8 cellular contexts compared by ENCODE assay signal in the genomic region with DNA sequence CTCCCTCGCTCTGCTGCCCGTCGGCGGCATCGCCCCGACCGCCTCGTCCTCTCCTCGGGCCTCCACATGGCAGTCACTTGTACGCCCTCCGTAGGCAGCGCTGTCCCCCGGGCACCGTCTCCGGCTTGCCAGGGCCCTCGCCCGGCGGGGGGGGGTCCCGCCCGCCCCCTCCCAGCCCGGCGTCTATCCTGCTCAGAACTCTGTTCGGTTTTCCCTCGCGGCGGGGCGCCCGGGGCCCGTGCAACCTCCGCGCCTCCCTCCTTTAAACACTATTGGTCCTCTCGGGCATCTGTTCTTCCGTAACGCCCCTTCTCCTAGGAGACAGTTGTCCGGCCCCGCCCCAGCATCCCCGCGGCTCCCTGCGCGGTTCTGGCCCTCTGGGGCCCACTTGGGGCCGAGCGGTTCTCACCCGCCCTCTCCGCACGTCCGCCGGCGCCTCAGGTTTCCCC. TPM values are rescaled to one million over a fixed set of nuclear protein-coding genes. Genes with fewer than 3 reads are reported as not detected.
A peak's percentile ranks its signal among the peaks of the same experiment; 100 is the strongest.
DNase-seq lines count a peak whose midpoint lies in the region; ATAC-seq and TF ChIP-seq lines count a peak whose summit lies in the region.

No MANE protein-coding gene starts in this region.

- CTCF ChIA-PET in T-cell (lab: Charles Lee): no interaction called here

- H3K27ac ChIP-seq in adrenal gland (peak overlapping the region in 4 of 5 donors; percentile 64 to 80 (median 74)), uterus (peak overlapping the region; percentile 36 to 86)

- peaks cover 0 to 20% of the 10 kb centered on the region in 2 donors for H3K36me3 ChIP-seq in adrenal gland (replicated peaks in 1 of 2)
- no peaks in the 10 kb centered on the region for H3K36me3 ChIP-seq in uterus

- no peaks in the 10 kb centered on the region for H3K4me1 ChIP-seq in adrenal gland (replicated peaks in 1 of 2)
- no peaks in the 10 kb centered on the region for H3K4me1 ChIP-seq in uterus

- ATAC-seq in HG02588 (IDR thresholded peaks at IDR 0.05; ENCODE audit: unreplicated experiment) (peak; percentile 51), T-cell (replicated peaks in 1 of 4) (peak; percentile 54 to 63 (median 57)), left ventricle myocardium superior (peak; percentile 78)

- TF ChIP-seq POLR2A in adrenal gland (IDR thresholded peaks at IDR 0.05) (no peak), uterus (IDR thresholded peaks at IDR 0.05) (no peak)

- TF ChIP-seq CTCF in adrenal gland (IDR thresholded peaks at IDR 0.05) (no peak), uterus (IDR thresholded peaks at IDR 0.05) (no peak)

- H3K4me3 Mint-ChIP-seq in T-cell: peak overlapping the region; percentile 82 to 88 (median 87)

- POLR2A ChIA-PET in T-cell (lab: Charles Lee): interaction anchor here in 1 of 2 donors (1.0 kb wide), 1 partner anchor 49 kb away, joined by 3 read pairs; no protein-coding TSS in a partner anchor

- peak overlapping the region; percentile 84 for H3K4me3 ChIP-seq in GM08714 (ENCODE audit: low read length)
- H3K4me3 ChIP-seq in adrenal gland: peak overlapping the region in 3 of 4 donors; percentile 50 to 83 (median 59)
- peak overlapping the region; percentile 76 to 78 for H3K4me3 ChIP-seq in uterus

- H3K9me3 ChIP-seq in adrenal gland (replicated peaks in 1 of 3) (no peaks in the 10 kb centered on the region), uterus (no peaks in the 10 kb centered on the region)

- intact Hi-C loops in adrenal gland (cut with DNase I) (no loop called here), left ventricle myocardium superior (cut with micrococcal nuclease) (no loop called here), uterus (cut with DNase I; ENCODE audit: low total_unique reads) (no loop called here)

- H3K36me3 Mint-ChIP-seq in T-cell: peaks cover 18% of the 10 kb centered on the region

- 0 to 1% (median 0%) methylated on average over 1 to 48 of the region's 48 CpGs for WGBS in adrenal gland, 4 donors

- H3K9me3 Mint-ChIP-seq in T-cell: no peaks in the 10 kb centered on the region

- peak overlapping the region; percentile 83 to 87 for H3K27ac Mint-ChIP-seq in T-cell

- peaks cover 16 to 21% (median 21%) of the 10 kb centered on the region in 3 donors for H3K4me1 Mint-ChIP-seq in T-cell

- no peaks in the 10 kb centered on the region for H3K27me3 ChIP-seq in adrenal gland
- H3K27me3 ChIP-seq in uterus: no peaks in the 10 kb centered on the region

- H3K27me3 Mint-ChIP-seq in T-cell: no peaks in the 10 kb centered on the region

- DNase-seq in NCI-H1092 (lab: John Stamatoyannopoulos, UW) (peak; percentile 66), T-cell (peak; percentile 18 to 65 (median 46)), adrenal gland (peak; percentile 64 to 86 (median 72)), left ventricle myocardium superior (peak; percentile 77), pulmonary artery endothelial cell (ENCODE audit: low read depth, low spot score) (peak; percentile 19), uterus (peak; percentile 57 to 73)

RNA-seq across cellular contexts. Expression of a gene that starts 0.8 kb away (rescaled TPM):
- 10 to 100 TPM; 26.0 to 35.7 (median 33.1) TPM for total RNA-seq in T-cell
- 10 to 100 TPM; 10.2 to 18.3 (median 14.0) TPM for total RNA-seq in adrenal gland
- polyA plus RNA-seq in adrenal gland: 10 to 100 TPM; 16.6 to 21.6 (median 19.6) TPM
- total RNA-seq in left ventricle myocardium superior: 15.3 TPM
- 32.8 and 56.2 TPM in 2 replicates for total RNA-seq in pulmonary artery endothelial cell
- 10 to 100 TPM; 14.4 to 37.3 (median 25.9) TPM for total RNA-seq in uterus

RNA-seq across cellular contexts. Expression of a gene that starts 36.0 kb away (rescaled TPM):
- 1 to 10 TPM in 4 of 5 donors, under 1 TPM in 1; 0.30 to 1.9 (median 1.3) TPM for total RNA-seq in T-cell
- 10 to 100 TPM; 14.4 to 43.5 (median 18.0) TPM for total RNA-seq in adrenal gland
- 10 to 100 TPM in 2 of 3 donors, 1 to 10 TPM in 1; 5.1 to 34.2 (median 16.2) TPM for polyA plus RNA-seq in adrenal gland
- 7.0 TPM for total RNA-seq in left ventricle myocardium superior
- 24.1 and 24.6 TPM in 2 replicates for total RNA-seq in pulmonary artery endothelial cell
- 10 to 100 TPM; 25.1 to 70.7 (median 39.8) TPM for total RNA-seq in uterus

RNA-seq across cellular contexts. Expression of a gene that starts 47.9 kb away (rescaled TPM):
- total RNA-seq in T-cell (10 to 100 TPM; 15.5 to 30.5 (median 29.1) TPM), adrenal gland (10 to 100 TPM; 23.6 to 81.9 (median 29.6) TPM), left ventricle myocardium superior (20.6 TPM), pulmonary artery endothelial cell (16.2 and 31.5 TPM in 2 replicates), uterus (10 to 100 TPM in 3 of 4 donors, 1 to 10 TPM in 1; 3.3 to 25.5 (median 16.4) TPM)
- polyA plus RNA-seq in adrenal gland: 10 to 100 TPM; 13.1 to 33.4 (median 13.8) TPM

Comparison
In these comparisons a context has a peak if more than half of its experiments do, and no peak if none do; other contexts are left out.
1. Peak in every context shown above with its lines: DNase-seq, ATAC-seq, H3K4me3 ChIP-seq and H3K27ac ChIP-seq.
2. DNase-seq: peak in every context shown above with its lines; median percentile 77 in left ventricle myocardium superior; 72 in adrenal gland; 66 in NCI-H1092; 65 in uterus; 46 in T-cell; 19 in pulmonary artery endothelial cell.